Comparison of ENCODE assay signal across 33 cellular contexts in the genomic region with DNA sequence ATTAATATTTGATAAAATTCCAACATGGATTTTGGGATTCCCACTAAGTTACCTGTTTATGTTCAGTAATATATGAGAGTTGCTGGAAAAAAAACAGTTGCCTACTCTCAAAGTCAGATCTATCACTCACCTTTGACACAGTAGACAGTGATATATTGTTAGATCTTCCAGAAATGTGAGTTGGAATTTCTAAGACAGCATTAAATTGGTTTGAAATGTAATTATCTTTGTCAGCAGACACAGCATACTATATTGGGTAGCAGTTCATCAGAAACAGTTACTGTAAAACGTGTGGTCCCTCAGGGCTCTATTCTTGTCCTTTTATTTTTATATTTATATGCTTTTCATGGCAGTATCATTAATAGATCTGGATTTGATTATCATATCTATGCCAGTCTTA.
"Had no signal": no experiment of that assay in that cellular context is flagged by ENCODE, and none has a peak within 500 bp of the region (broad histone marks: within the 10 kb centered on the region; RNA-seq: fewer than 3 reads in every experiment).

No MANE protein-coding gene starts in this region.

- H3K9me3 ChIP-seq: MG63 had no signal

- H3K27me3 ChIP-seq: MG63 had no signal

- DNase-seq: Karpas-422, Kasumi-1, KBM-7, KG1, MG63, MM.1S, MV-4-11, NCI-H1048, NCI-H1092, NCI-H1092 treated with DMSO at 0.1 percent for 48 hours, NCI-H1105, NCI-H1105 treated with DMSO at 0.1 percent for 48 hours, NCI-H1417, NCI-H1417 treated with DMSO at 0.1 percent for 48 hours, NCI-H1436, NCI-H1436 treated with DMSO at 0.1 percent for 48 hours, NCI-H146, NCI-H1694, NCI-H1694 treated with DMSO at 0.1 percent for 48 hours, NCI-H187, NCI-H187 treated with DMSO at 0.1 percent for 48 hours, NCI-H1930, NCI-H2029, NCI-H2029 treated with DMSO at 0.1 percent for 48 hours, NCI-H2081, NCI-H2081 treated with DMSO at 0.1 percent for 48 hours, NCI-H2107, NCI-H2171, NCI-H2171 treated with DMSO at 0.1 percent for 48 hours, NCI-H2227 treated with DMSO at 0.1 percent for 48 hours, NCI-H226, NCI-H345 had no signal

- H3K4me2 ChIP-seq: KMS-11 had no signal

- H3K4me3 ChIP-seq: MG63 had no signal

- H3K9ac ChIP-seq: KMS-11 had no signal

- H3K36me3 ChIP-seq: MG63 had no signal

- H3K27ac ChIP-seq: KMS-11 had no signal
